Comparison of ENCODE assay signal across 16 cellular contexts in genomic region chr3:71039332-71039731, GRCh38.
A peak's percentile ranks its signal among the peaks of the same experiment; 100 is the strongest.
DNase-seq lines count a peak whose midpoint lies in the region; ATAC-seq lines count a peak whose summit lies in the region.
"Had no signal": no experiment of that assay in that cellular context is flagged by ENCODE, and none has a peak within 500 bp of the region (broad histone marks: within the 10 kb centered on the region; RNA-seq: fewer than 3 reads in every experiment).

No MANE protein-coding gene starts in this region.

- H3K27ac Mint-ChIP-seq in IgD-negative memory B cell: peak overlapping the region in 2 of 3 donors; percentile 7 to 45
- peak overlapping the region in 1 of 2 donors; percentile 71 for H3K27ac Mint-ChIP-seq in activated naive CD4-positive, alpha-beta T cell treated with anti-CD3 and anti-CD28 coated beads, Interleukin-2, amount 50 U/mL, for 72 hours
- H3K27ac Mint-ChIP-seq in naive thymus-derived CD8-positive, alpha-beta T cell: peak overlapping the region; percentile 19 to 87 (median 64)

- no peaks in the 10 kb centered on the region for H3K27me3 Mint-ChIP-seq in IgD-negative memory B cell
- no peaks in the 10 kb centered on the region for H3K27me3 Mint-ChIP-seq in naive thymus-derived CD8-positive, alpha-beta T cell

- H3K4me3 Mint-ChIP-seq in IgD-negative memory B cell: peak overlapping the region in 1 of 4 donors; percentile 2
- H3K4me3 Mint-ChIP-seq in naive thymus-derived CD8-positive, alpha-beta T cell: peak overlapping the region; percentile 3 to 67 (median 51)

- H3K36me3 Mint-ChIP-seq in IgD-negative memory B cell: peaks cover 9% of the 10 kb centered on the region
- peaks cover 31 to 59% of the 10 kb centered on the region in 2 donors for H3K36me3 Mint-ChIP-seq in activated naive CD4-positive, alpha-beta T cell treated with anti-CD3 and anti-CD28 coated beads, Interleukin-2, amount 50 U/mL, for 72 hours
- H3K36me3 Mint-ChIP-seq in naive thymus-derived CD8-positive, alpha-beta T cell: peaks cover 3 to 95% (median 23%) of the 10 kb centered on the region in 3 donors

- no peaks in the 10 kb centered on the region for H3K9me3 Mint-ChIP-seq in IgD-negative memory B cell
- H3K9me3 Mint-ChIP-seq in activated naive CD4-positive, alpha-beta T cell treated with anti-CD3 and anti-CD28 coated beads, Interleukin-2, amount 50 U/mL, for 72 hours: no peaks in the 10 kb centered on the region
- H3K9me3 Mint-ChIP-seq in naive thymus-derived CD8-positive, alpha-beta T cell: no peaks in the 10 kb centered on the region

- POLR2A ChIA-PET in naive thymus-derived CD8-positive, alpha-beta T cell (lab: Charles Lee): interaction anchor here (1.4 to 2.8 kb wide), 2 partner anchors 13 to 25 kb away, joined by 8 to 9 read pairs; no protein-coding TSS in a partner anchor

- intact Hi-C loops in left colon (cut with DNase I, micrococcal nuclease): no loop called here

- peak; percentile 44 to 65 for ATAC-seq in activated CD4-positive, CD25-positive, alpha-beta regulatory T cell treated with anti-CD3 and anti-CD28 coated beads, Interleukin-2, amount 50 U/mL, for 24 hours
- peak; percentile 54 to 65 for ATAC-seq in activated naive CD4-positive, alpha-beta T cell treated with anti-CD3 and anti-CD28 coated beads, Interleukin-2, amount 50 U/mL, for 72 hours
- peak; percentile 40 to 86 for ATAC-seq in naive thymus-derived CD8-positive, alpha-beta T cell
- ATAC-seq in left colon: no peak
- ATAC-seq: upper lobe of right lung had no signal

- DNase-seq in activated CD4-positive, CD25-positive, alpha-beta regulatory T cell treated with anti-CD3 and anti-CD28 coated beads, Interleukin-2, amount 50 U/mL, for 72 hours: no peak
- no peak for DNase-seq in activated naive CD4-positive, alpha-beta T cell treated with anti-CD3 and anti-CD28 coated beads, Interleukin-2, amount 50 U/mL, for 72 hours (ENCODE audit: low spot score in 2 of 2)
- peak in 3 of 10 donors; percentile 20 to 52 (median 44) for DNase-seq in naive thymus-derived CD8-positive, alpha-beta T cell
- DNase-seq in left colon (no peak), DMS79 treated with DMSO at 0.1 percent for 48 hours (lab: John Stamatoyannopoulos, UW) (no peak)
- no peak for DNase-seq in stimulated activated CD8-positive, alpha-beta memory T cell treated with anti-CD3 and anti-CD28 coated beads, Interleukin-4, amount 100 ng/mL, for 48 hours
- DNase-seq: anterior cingulate cortex, DND-41, foreskin fibroblast, left ventricle myocardium inferior, NCI-H69, Peyer's patch, small intestine, upper lobe of right lung had no signal

- H3K4me1 Mint-ChIP-seq in IgD-negative memory B cell: peaks cover 9 to 27% (median 24%) of the 10 kb centered on the region in 3 donors
- peaks cover 41 to 89% (median 80%) of the 10 kb centered on the region in 4 donors for H3K4me1 Mint-ChIP-seq in naive thymus-derived CD8-positive, alpha-beta T cell
